ENCODE assay signal across 23 cellular contexts in the genomic region with DNA sequence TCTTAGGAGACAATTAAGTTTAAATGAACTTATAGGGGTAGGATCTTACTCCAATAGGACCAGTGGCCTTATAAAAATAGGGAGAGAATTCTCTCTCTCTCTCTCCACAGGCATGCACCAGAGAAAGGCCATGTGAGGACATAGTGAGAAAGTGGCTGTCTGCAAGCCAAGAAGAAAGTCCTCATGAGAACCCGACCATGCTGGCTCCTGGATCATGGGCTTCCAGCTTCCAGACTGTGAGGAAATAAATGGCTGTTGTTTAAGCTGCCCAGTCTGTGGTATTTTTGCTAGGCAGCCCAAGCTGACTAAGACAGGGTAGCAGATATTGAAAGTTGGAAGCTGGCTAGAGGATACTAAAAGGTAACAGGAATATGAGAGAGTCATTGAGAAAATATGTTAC.
DNase-seq lines count a peak whose midpoint lies in the region; ATAC-seq and TF ChIP-seq lines count a peak whose summit lies in the region.
"Had no signal": no experiment of that assay in that cellular context is flagged by ENCODE, and none has a peak within 500 bp of the region (broad histone marks: within the 10 kb centered on the region; RNA-seq: fewer than 3 reads in every experiment).

No MANE protein-coding gene starts in this region.

- H2BK12ac ChIP-seq in trophoblast cell (ENCODE audit: low read length): no peak overlapping the region

- H3K9ac ChIP-seq in IMR-90 (ENCODE audit: low read depth, low read length) (no peak overlapping the region), trophoblast cell (ENCODE audit: low read length) (no peak overlapping the region)

- POLR2A ChIA-PET in IMR-90 (lab: Charles Lee; ENCODE audit: unreplicated experiment): interaction anchor here (0.7 kb wide), 1 partner anchor 1462 kb away, joined by 3 read pairs; no protein-coding TSS in a partner anchor
- POLR2A ChIA-PET in PC-9 (lab: Charles Lee; ENCODE audit: unreplicated experiment): no interaction called here

- H3K4ac ChIP-seq in IMR-90 (ENCODE audit: low read depth, low read length) (no peak overlapping the region), trophoblast cell (ENCODE audit: low read depth, low read length) (no peak overlapping the region)

- no peak overlapping the region for H4K5ac ChIP-seq in IMR-90 (ENCODE audit: low read depth, low read length)

- BruUV-seq in IMR-90 (replicated peaks; lab: Mats Ljungman, UMichigan) (no TSS peak), PC-9 (replicated peaks; lab: Mats Ljungman, UMichigan) (no TSS peak)

- WGBS in IMR-90 (ENCODE audit: extremely low coverage in 2 of 2, insufficient read length in 1 of 2), 2 experiments: 43% methylated on average over 1 of the region's 1 CpG; no CpG with 5 or more reads in 1 of the 2 experiments
- 27 to 35% methylated on average over 1 of the region's 1 CpG for WGBS in heart right ventricle, 2 donors
- no CpG with 5 or more reads among the region's 1 CpG for WGBS in trophoblast cell (ENCODE audit: extremely low coverage, insufficient coverage, insufficient read length)

- no peaks in the 10 kb centered on the region for H4K20me1 ChIP-seq in IMR-90 (ENCODE audit: insufficient read depth, low read length)
- H4K20me1 ChIP-seq in PC-9 (ENCODE audit: insufficient read depth): no peaks in the 10 kb centered on the region

- no peaks in the 10 kb centered on the region for H3F3A ChIP-seq in PC-9 (ENCODE audit: insufficient read depth, low read depth)

- H2AK5ac ChIP-seq in IMR-90 (ENCODE audit: low read depth, low read length): no peak overlapping the region
- H2AK5ac ChIP-seq in trophoblast cell (ENCODE audit: low read length): no peak overlapping the region

- no peak overlapping the region for H4K12ac ChIP-seq in trophoblast cell (ENCODE audit: low read depth, low read length)

- H3K36me3 ChIP-seq in IMR-90 (ENCODE audit: control insufficient read depth, insufficient read depth, low read length) (no peaks in the 10 kb centered on the region), heart right ventricle (no peaks in the 10 kb centered on the region), trophoblast cell (ENCODE audit: control insufficient read depth in 1 of 2, insufficient read depth in 2 of 2, low read length in 2 of 2) (no peaks in the 10 kb centered on the region), PC-9 (ENCODE audit: low read depth) (no peaks in the 10 kb centered on the region)
- H3K36me3 ChIP-seq: Peyer's patch had no signal

- TF ChIP-seq CTCF in IMR-90 (conservative IDR thresholded peaks at IDR 0.05; ENCODE audit: low read depth, low read length): no peak
- TF ChIP-seq CTCF in heart right ventricle (IDR thresholded peaks at IDR 0.05): no peak
- no peak for TF ChIP-seq CTCF in PC-9 (conservative IDR thresholded peaks at IDR 0.05)

- H3K79me1 ChIP-seq in IMR-90 (ENCODE audit: low read depth in 1 of 2, low read length in 2 of 2) (no peaks in the 10 kb centered on the region), trophoblast cell (ENCODE audit: low read length) (no peaks in the 10 kb centered on the region)

- no peaks in the 10 kb centered on the region for H3K9me2 ChIP-seq in PC-9 (ENCODE audit: insufficient read depth)

- H3K14ac ChIP-seq in IMR-90 (replicated peaks; ENCODE audit: low read depth, low read length) (no peak overlapping the region), trophoblast cell (ENCODE audit: low read length) (no peak overlapping the region)

- H3K79me2 ChIP-seq in trophoblast cell (ENCODE audit: control insufficient read depth, insufficient read depth, low read length, poor library complexity) (no peaks in the 10 kb centered on the region), PC-9 (ENCODE audit: low read depth) (no peaks in the 10 kb centered on the region)

- CTCF ChIA-PET in IMR-90 (lab: Yijun Ruan, JAX): no interaction called here
- CTCF ChIA-PET in PC-9 (lab: Charles Lee): no interaction called here

- H2AK9ac ChIP-seq in IMR-90 (replicated peaks; ENCODE audit: low read depth, low read length, poor library complexity): no peak overlapping the region

- no peaks in the 10 kb centered on the region for H3K9me1 ChIP-seq in IMR-90 (ENCODE audit: insufficient read depth, low read length)

- H2AFZ ChIP-seq in IMR-90 (replicated peaks; ENCODE audit: low read length, poor library complexity): no peak overlapping the region
- H2AFZ ChIP-seq in trophoblast cell (ENCODE audit: insufficient read depth, low read length, poor library complexity): no peak overlapping the region
- H2AFZ ChIP-seq in PC-9: no peak overlapping the region

- H3K4me3 ChIP-seq in IMR-90 (ENCODE audit: insufficient read depth, low read depth, low read length) (no peak overlapping the region), heart right ventricle (no peak overlapping the region), trophoblast cell (ENCODE audit: low read depth, low read length) (no peak overlapping the region), PC-9 (no peak overlapping the region)
- H3K4me3 ChIP-seq: GM12878, Peyer's patch had no signal

- TF ChIP-seq POLR2A in IMR-90 (IDR thresholded peaks at IDR 0.05; ENCODE audit: low read depth, low read length): no peak
- TF ChIP-seq POLR2A in erythroblast (IDR thresholded peaks at IDR 0.05; ENCODE audit: low read length): no peak

- H3K23ac ChIP-seq in IMR-90 (ENCODE audit: low read depth, low read length): no peak overlapping the region
- no peak overlapping the region for H3K23ac ChIP-seq in trophoblast cell (ENCODE audit: low read length)

- H3K4me1 ChIP-seq in IMR-90 (ENCODE audit: control insufficient read depth, insufficient read depth, low read length) (no peaks in the 10 kb centered on the region), heart right ventricle (peaks cover 0 to 8% (median 0%) of the 10 kb centered on the region in 9 donors), trophoblast cell (ENCODE audit: control insufficient read depth in 1 of 2, insufficient read depth in 2 of 2, low read length in 2 of 2) (no peaks in the 10 kb centered on the region), PC-9 (replicated peaks; ENCODE audit: insufficient read depth) (no peaks in the 10 kb centered on the region)
- H3K4me1 ChIP-seq: Caco-2, Peyer's patch had no signal

- H3K56ac ChIP-seq in IMR-90 (ENCODE audit: extremely low read depth, insufficient read depth, low read length): no peak overlapping the region

- no peak overlapping the region for H2BK15ac ChIP-seq in IMR-90 (ENCODE audit: low read depth, low read length)

- DNase-seq in IMR-90 (peak; percentile 7), astrocyte of the hippocampus (ENCODE audit: low read depth, low spot score) (peak; percentile 53), heart right ventricle (peak in 1 of 2 donors; percentile 27), trophoblast cell (peak; percentile 17 to 32), erythroblast (lab: John Stamatoyannopoulos, UW) (no peak), PC-9 (no peak), NCI-H2171 treated with DMSO at 0.1 percent for 48 hours (lab: John Stamatoyannopoulos, UW) (no peak)
- DNase-seq: Caco-2; CD4-positive, CD25-positive, alpha-beta regulatory T cell; DMS 273 treated with DMSO at 0.1 percent for 48 hours; DND-41; Karpas-422; NCI-H1092; NCI-H1436; NCI-H187 treated with DMSO at 0.1 percent for 48 hours; NCI-H2107; NCI-H2227 treated with DMSO at 0.1 percent for 48 hours; NCI-H510A treated with DMSO at 0.1 percent for 48 hours; NCI-H82; Peyer's patch had no signal

- H3K4me2 ChIP-seq in IMR-90 (ENCODE audit: low read depth, low read length) (no peak overlapping the region), trophoblast cell (ENCODE audit: low read length) (no peak overlapping the region), PC-9 (no peak overlapping the region)

- ATAC-seq in IMR-90 (ENCODE audit: low read depth): no peak; the same call in 1 of the 2 replicates
- ATAC-seq in heart right ventricle: peak in 7 of 8 donors; percentile 39 to 87 (median 77)
- no peak for ATAC-seq in HG02678 (IDR thresholded peaks at IDR 0.05; ENCODE audit: unreplicated experiment)
- ATAC-seq: GM12878, HCT116 had no signal

- dilution Hi-C loops in IMR-90 (cut with HindIII; ENCODE audit: low sequenced_read_pairs, unreplicated experiment): no loop called here

- no peak overlapping the region for H3K18ac ChIP-seq in IMR-90 (ENCODE audit: low read depth, low read length)
- H3K18ac ChIP-seq in trophoblast cell (ENCODE audit: low read length): no peak overlapping the region

- intact Hi-C loops in IMR-90 (cut with micrococcal nuclease): no loop called here
- intact Hi-C loops in heart right ventricle (cut with DNase I): no loop called here
- intact Hi-C loops in PC-9 (cut with micrococcal nuclease; ENCODE audit: unreplicated experiment): no loop called here

- no peak for TF ChIP-seq RAD21 in IMR-90 (IDR thresholded peaks at IDR 0.05; ENCODE audit: low read length)

- H2BK20ac ChIP-seq in IMR-90 (ENCODE audit: low read depth, low read length): no peak overlapping the region

- H3K9me3 ChIP-seq in IMR-90 (ENCODE audit: control insufficient read depth, insufficient read depth, low read length) (peaks cover 4% of the 10 kb centered on the region; the same call in 1 of the 2 replicates), heart right ventricle (peaks cover 0 to 31% (median 11%) of the 10 kb centered on the region in 11 donors), trophoblast cell (ENCODE audit: insufficient read depth, low read depth, low read length) (no peaks in the 10 kb centered on the region), PC-9 (ENCODE audit: insufficient read depth, low read depth) (no peaks in the 10 kb centered on the region; the same call in 1 of the 2 replicates)
- H3K9me3 ChIP-seq: Peyer's patch had no signal

- H4K91ac ChIP-seq in IMR-90 (ENCODE audit: insufficient read depth, low read depth, low read length): no peak overlapping the region
- H4K91ac ChIP-seq in trophoblast cell (ENCODE audit: low read depth, low read length): no peak overlapping the region

- H3K27me3 ChIP-seq in IMR-90 (ENCODE audit: control insufficient read depth, insufficient read depth, low read length) (no peaks in the 10 kb centered on the region), heart right ventricle (no peaks in the 10 kb centered on the region), trophoblast cell (ENCODE audit: insufficient read depth, low read length) (no peaks in the 10 kb centered on the region), PC-9 (ENCODE audit: insufficient read depth, low read depth) (no peaks in the 10 kb centered on the region)
- H3K27me3 ChIP-seq: Peyer's patch had no signal

- H4K8ac ChIP-seq in IMR-90 (ENCODE audit: low read depth in 2 of 2, low read length in 2 of 2) (no peak overlapping the region), trophoblast cell (ENCODE audit: low read depth, low read length) (no peak overlapping the region)

- H2BK5ac ChIP-seq in IMR-90 (ENCODE audit: low read depth, low read length, poor library complexity, severe bottlenecking) (no peak overlapping the region), trophoblast cell (ENCODE audit: low read depth, low read length, poor library complexity) (no peak overlapping the region)

- in situ Hi-C loops in IMR-90 (cut with MboI; ENCODE audit: low sequenced_read_pairs): no loop called here

- H2BK120ac ChIP-seq in IMR-90 (ENCODE audit: low read depth, low read length) (no peak overlapping the region), trophoblast cell (ENCODE audit: insufficient read depth, low read length, poor library complexity) (no peak overlapping the region)

- no peak overlapping the region for H3K27ac ChIP-seq in IMR-90 (ENCODE audit: insufficient read depth, low read length)
- H3K27ac ChIP-seq in heart right ventricle: no peak overlapping the region
- no peak overlapping the region for H3K27ac ChIP-seq in trophoblast cell (ENCODE audit: low read depth, low read length)
- no peak overlapping the region for H3K27ac ChIP-seq in PC-9
- H3K27ac ChIP-seq: Peyer's patch had no signal

Comparison
In these comparisons a context has a peak if more than half of its experiments do, and no peak if none do; other contexts are left out.
1. ATAC-seq: peak in heart right ventricle (7 of 8); none in IMR-90 (single experiment) and HG02678 (single experiment).
2. DNase-seq: peak in IMR-90 (single experiment), astrocyte of the hippocampus (single experiment) and trophoblast cell (2 of 2); none in erythroblast (0 of 2), PC-9 (0 of 2) and NCI-H2171 treated with DMSO at 0.1 percent for 48 hours (single experiment).